1 cellular context compared by ENCODE assay signal in the genomic region with DNA sequence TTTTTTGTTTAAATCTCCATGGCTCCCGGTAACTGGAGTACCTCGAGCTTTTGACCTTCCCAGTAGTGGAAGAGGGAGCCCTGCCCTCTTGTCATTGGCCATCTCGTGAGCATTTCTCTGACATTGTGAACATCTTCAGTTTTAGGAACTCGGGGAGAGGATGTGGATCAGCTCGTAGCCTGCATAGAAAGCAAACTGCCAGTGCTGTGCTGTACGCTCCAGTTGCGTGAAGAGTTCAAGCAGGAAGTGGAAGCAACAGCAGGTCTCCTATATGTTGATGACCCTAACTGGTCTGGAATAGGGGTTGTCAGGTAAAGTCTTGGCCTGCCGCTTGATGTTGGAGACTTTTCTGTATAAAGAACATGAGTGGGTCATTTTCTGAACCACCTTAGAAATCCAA.
TF ChIP-seq lines count a peak whose summit lies in the region.

No MANE protein-coding gene starts in this region.

TF ChIP-seq in HepG2, 621 proteins besides CTCF, POLR2A, EP300 and RAD21:
- TF ChIP-seq, protein P1, sequence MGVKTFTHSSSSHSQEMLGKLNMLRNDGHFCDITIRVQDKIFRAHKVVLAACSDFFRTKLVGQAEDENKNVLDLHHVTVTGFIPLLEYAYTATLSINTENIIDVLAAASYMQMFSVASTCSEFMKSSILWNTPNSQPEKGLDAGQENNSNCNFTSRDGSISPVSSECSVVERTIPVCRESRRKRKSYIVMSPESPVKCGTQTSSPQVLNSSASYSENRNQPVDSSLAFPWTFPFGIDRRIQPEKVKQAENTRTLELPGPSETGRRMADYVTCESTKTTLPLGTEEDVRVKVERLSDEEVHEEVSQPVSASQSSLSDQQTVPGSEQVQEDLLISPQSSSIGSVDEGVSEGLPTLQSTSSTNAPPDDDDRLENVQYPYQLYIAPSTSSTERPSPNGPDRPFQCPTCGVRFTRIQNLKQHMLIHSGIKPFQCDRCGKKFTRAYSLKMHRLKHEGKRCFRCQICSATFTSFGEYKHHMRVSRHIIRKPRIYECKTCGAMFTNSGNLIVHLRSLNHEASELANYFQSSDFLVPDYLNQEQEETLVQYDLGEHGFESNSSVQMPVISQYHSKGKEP (CRISPR knock-in tag; IDR thresholded peaks at IDR 0.05): no peak
- TF ChIP-seq, protein P2, sequence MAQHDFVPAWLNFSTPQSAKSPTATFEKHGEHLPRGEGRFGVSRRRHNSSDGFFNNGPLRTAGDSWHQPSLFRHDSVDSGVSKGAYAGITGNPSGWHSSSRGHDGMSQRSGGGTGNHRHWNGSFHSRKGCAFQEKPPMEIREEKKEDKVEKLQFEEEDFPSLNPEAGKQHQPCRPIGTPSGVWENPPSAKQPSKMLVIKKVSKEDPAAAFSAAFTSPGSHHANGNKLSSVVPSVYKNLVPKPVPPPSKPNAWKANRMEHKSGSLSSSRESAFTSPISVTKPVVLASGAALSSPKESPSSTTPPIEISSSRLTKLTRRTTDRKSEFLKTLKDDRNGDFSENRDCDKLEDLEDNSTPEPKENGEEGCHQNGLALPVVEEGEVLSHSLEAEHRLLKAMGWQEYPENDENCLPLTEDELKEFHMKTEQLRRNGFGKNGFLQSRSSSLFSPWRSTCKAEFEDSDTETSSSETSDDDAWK (CRISPR knock-in tag; IDR thresholded peaks at IDR 0.05): no peak
- no peak for TF ChIP-seq ZNF264 (CRISPR knock-in tag; IDR thresholded peaks at IDR 0.05)
- TF ChIP-seq, protein P3, sequence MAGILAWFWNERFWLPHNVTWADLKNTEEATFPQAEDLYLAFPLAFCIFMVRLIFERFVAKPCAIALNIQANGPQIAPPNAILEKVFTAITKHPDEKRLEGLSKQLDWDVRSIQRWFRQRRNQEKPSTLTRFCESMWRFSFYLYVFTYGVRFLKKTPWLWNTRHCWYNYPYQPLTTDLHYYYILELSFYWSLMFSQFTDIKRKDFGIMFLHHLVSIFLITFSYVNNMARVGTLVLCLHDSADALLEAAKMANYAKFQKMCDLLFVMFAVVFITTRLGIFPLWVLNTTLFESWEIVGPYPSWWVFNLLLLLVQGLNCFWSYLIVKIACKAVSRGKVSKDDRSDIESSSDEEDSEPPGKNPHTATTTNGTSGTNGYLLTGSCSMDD (CRISPR knock-in tag; IDR thresholded peaks at IDR 0.05): no peak
- TF ChIP-seq POLR2G (IDR thresholded peaks at IDR 0.05; ENCODE audit: low read depth, low read length): 0 out of 2 replicates have a peak, but pooled peaks have one; percentile 18
